Comparison of ENCODE assay signal across 1 cellular context in the genomic region with DNA sequence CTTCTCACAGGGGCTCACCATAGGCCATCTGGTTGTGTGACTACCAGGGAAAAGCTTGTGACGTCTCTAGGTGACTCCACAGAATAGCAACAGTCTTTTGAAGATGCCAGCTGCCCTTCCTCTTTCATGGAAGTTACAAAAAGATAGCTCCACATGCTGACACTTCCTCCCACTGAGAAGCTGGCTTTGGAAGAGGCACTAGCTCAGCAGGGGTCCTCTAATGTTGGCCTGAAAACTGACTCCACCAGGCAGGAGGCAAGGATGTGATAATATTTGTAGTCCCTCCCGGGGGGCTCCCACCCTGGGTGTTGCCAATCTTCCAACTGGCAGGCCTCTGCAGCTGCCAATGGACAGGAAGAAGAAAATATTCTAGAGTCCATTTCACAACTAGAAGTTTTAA.
TF ChIP-seq lines count a peak whose summit lies in the region.

No MANE protein-coding gene starts in this region.

TF ChIP-seq in GM23338, 12 proteins besides CTCF, POLR2A, EP300 and RAD21 (continued from another document):
- no peak for TF ChIP-seq JUNB (IDR thresholded peaks at IDR 0.05; ENCODE audit: unreplicated experiment)
